17 cellular contexts compared by ENCODE assay signal in genomic region chr12:49810159-49810459, GRCh38. TPM values are rescaled to one million over a fixed set of nuclear protein-coding genes. Genes with fewer than 3 reads are reported as not detected.
DNase-seq lines count a peak whose midpoint lies in the region; ATAC-seq lines count a peak whose summit lies in the region.
"Had no signal": no experiment of that assay in that cellular context is flagged by ENCODE, and none has a peak within 500 bp of the region (broad histone marks: within the 10 kb centered on the region; RNA-seq: fewer than 3 reads in every experiment).

No MANE protein-coding gene starts in this region.

- DNase-seq in globus pallidus (ENCODE audit: low spot score) = peak; percentile 71
- peak in 16 of 49 donors; percentile 11 to 51 (median 28) for DNase-seq in substantia nigra (lab: John Stamatoyannopoulos, UW)
- no peak for DNase-seq in activated CD8-positive, alpha-beta memory T cell treated with anti-CD3 and anti-CD28 coated beads, Interleukin-2, amount 10 ng/mL, durations not matched to agents 7 days and 5 days
- no peak for DNase-seq in activated CD4-positive, alpha-beta memory T cell treated with anti-CD3 and anti-CD28 coated beads, Interleukin-2, amount 10 ng/mL, durations not matched to agents 7 days and 5 days
- no peak for DNase-seq in NCI-H1092 (lab: John Stamatoyannopoulos, UW)
- DNase-seq: activated CD4-positive, alpha-beta T cell treated with anti-CD3 and anti-CD28 coated beads, Interleukin-2, amount 10 ng/mL, durations not matched to agents 24 days and 14 days; activated T-cell treated with anti-CD3 and anti-CD28 coated beads, Interleukin-2, amount 50 U/mL, for 72 hours; adrenal gland; BE2C; KBM-7; kidney; NCI-H1417 treated with DMSO at 0.1 percent for 48 hours had no signal

- no peaks in the 10 kb centered on the region for H3K9me3 Mint-ChIP-seq in activated CD8-positive, alpha-beta memory T cell treated with anti-CD3 and anti-CD28 coated beads, Interleukin-2, amount 10 ng/mL, durations not matched to agents 7 days and 5 days (ENCODE audit: low read depth)
- H3K9me3 Mint-ChIP-seq in activated CD4-positive, alpha-beta memory T cell treated with anti-CD3 and anti-CD28 coated beads, Interleukin-2, amount 10 ng/mL, durations not matched to agents 7 days and 5 days = no peaks in the 10 kb centered on the region
- H3K9me3 Mint-ChIP-seq: activated CD4-positive, alpha-beta T cell treated with anti-CD3 and anti-CD28 coated beads, Interleukin-2, amount 10 ng/mL, durations not matched to agents 24 days and 14 days; activated T-cell treated with anti-CD3 and anti-CD28 coated beads, Interleukin-2, amount 50 U/mL, for 72 hours; dendritic cell treated with granulocyte-macrophage colony-stimulating factor and Interleukin-4, amounts not matched to agents 40 ng/mL and 50 ng/mL, for 4 days; T-helper 2 cell treated with Interferon-gamma antibody and Interleukin-4, amounts not matched to agents 5 μg/mL and 100 μg/mL, for 36 hours had no signal

- no peak overlapping the region for H3K27ac Mint-ChIP-seq in activated CD8-positive, alpha-beta memory T cell treated with anti-CD3 and anti-CD28 coated beads, Interleukin-2, amount 10 ng/mL, durations not matched to agents 7 days and 5 days
- H3K27ac Mint-ChIP-seq in activated CD4-positive, alpha-beta memory T cell treated with anti-CD3 and anti-CD28 coated beads, Interleukin-2, amount 10 ng/mL, durations not matched to agents 7 days and 5 days = no peak overlapping the region
- H3K27ac Mint-ChIP-seq: activated CD4-positive, alpha-beta T cell treated with anti-CD3 and anti-CD28 coated beads, Interleukin-2, amount 10 ng/mL, durations not matched to agents 24 days and 14 days; activated T-cell treated with anti-CD3 and anti-CD28 coated beads, Interleukin-2, amount 50 U/mL, for 72 hours; dendritic cell treated with granulocyte-macrophage colony-stimulating factor and Interleukin-4, amounts not matched to agents 40 ng/mL and 50 ng/mL, for 4 days; T-helper 2 cell treated with Interferon-gamma antibody and Interleukin-4, amounts not matched to agents 5 μg/mL and 100 μg/mL, for 36 hours had no signal

- H3K9me3 ChIP-seq in HUES64 (ENCODE audit: insufficient read depth, low read depth, low read length) (no peaks in the 10 kb centered on the region), mesodermal cell (ENCODE audit: control insufficient read depth, low read length) (no peaks in the 10 kb centered on the region)
- H3K9me3 ChIP-seq: adrenal gland, BE2C had no signal

- no peaks in the 10 kb centered on the region for H3K27me3 Mint-ChIP-seq in activated CD8-positive, alpha-beta memory T cell treated with anti-CD3 and anti-CD28 coated beads, Interleukin-2, amount 10 ng/mL, durations not matched to agents 7 days and 5 days
- no peaks in the 10 kb centered on the region for H3K27me3 Mint-ChIP-seq in activated CD4-positive, alpha-beta memory T cell treated with anti-CD3 and anti-CD28 coated beads, Interleukin-2, amount 10 ng/mL, durations not matched to agents 7 days and 5 days
- H3K27me3 Mint-ChIP-seq: activated CD4-positive, alpha-beta T cell treated with anti-CD3 and anti-CD28 coated beads, Interleukin-2, amount 10 ng/mL, durations not matched to agents 24 days and 14 days; dendritic cell treated with granulocyte-macrophage colony-stimulating factor and Interleukin-4, amounts not matched to agents 40 ng/mL and 50 ng/mL, for 4 days had no signal

- POLR2A ChIA-PET in activated CD4-positive, alpha-beta memory T cell treated with anti-CD3 and anti-CD28 coated beads, Interleukin-2, amount 10 ng/mL, durations not matched to agents 7 days and 5 days (lab: Charles Lee) = no interaction called here

- H3K4me3 Mint-ChIP-seq in activated CD8-positive, alpha-beta memory T cell treated with anti-CD3 and anti-CD28 coated beads, Interleukin-2, amount 10 ng/mL, durations not matched to agents 7 days and 5 days = no peak overlapping the region
- no peak overlapping the region for H3K4me3 Mint-ChIP-seq in activated CD4-positive, alpha-beta memory T cell treated with anti-CD3 and anti-CD28 coated beads, Interleukin-2, amount 10 ng/mL, durations not matched to agents 7 days and 5 days
- H3K4me3 Mint-ChIP-seq: activated CD4-positive, alpha-beta T cell treated with anti-CD3 and anti-CD28 coated beads, Interleukin-2, amount 10 ng/mL, durations not matched to agents 24 days and 14 days; activated T-cell treated with anti-CD3 and anti-CD28 coated beads, Interleukin-2, amount 50 U/mL, for 72 hours; dendritic cell treated with granulocyte-macrophage colony-stimulating factor and Interleukin-4, amounts not matched to agents 40 ng/mL and 50 ng/mL, for 4 days; T-helper 2 cell treated with Interferon-gamma antibody and Interleukin-4, amounts not matched to agents 5 μg/mL and 100 μg/mL, for 36 hours had no signal

- CTCF ChIA-PET in activated CD8-positive, alpha-beta memory T cell treated with anti-CD3 and anti-CD28 coated beads, Interleukin-2, amount 10 ng/mL, durations not matched to agents 7 days and 5 days (lab: Charles Lee) = interaction anchor here (1.2 to 1.9 kb wide), 4 partner anchors 9 to 19 kb away, joined by 3 to 6 read pairs (median 4); no protein-coding TSS in a partner anchor
- CTCF ChIA-PET in activated CD4-positive, alpha-beta memory T cell treated with anti-CD3 and anti-CD28 coated beads, Interleukin-2, amount 10 ng/mL, durations not matched to agents 7 days and 5 days (lab: Charles Lee) = interaction anchor here (1.4 kb wide), 1 partner anchor 69 kb away, joined by 5 read pairs; the partner anchor contains the start of gene TMBIM6

- H3K36me3 Mint-ChIP-seq in activated CD8-positive, alpha-beta memory T cell treated with anti-CD3 and anti-CD28 coated beads, Interleukin-2, amount 10 ng/mL, durations not matched to agents 7 days and 5 days = no peaks in the 10 kb centered on the region
- H3K36me3 Mint-ChIP-seq in activated CD4-positive, alpha-beta memory T cell treated with anti-CD3 and anti-CD28 coated beads, Interleukin-2, amount 10 ng/mL, durations not matched to agents 7 days and 5 days (ENCODE audit: low read depth) = no peaks in the 10 kb centered on the region

- 72% methylated on average over 8 of the region's 9 CpGs for WGBS in HUES64
- WGBS in mesodermal cell (ENCODE audit: insufficient coverage in 2 of 2), 2 experiments = 66 to 75% methylated on average over 7 to 8 of the region's 9 CpGs

- ATAC-seq in activated CD8-positive, alpha-beta memory T cell treated with anti-CD3 and anti-CD28 coated beads, Interleukin-2, amount 10 ng/mL, durations not matched to agents 7 days and 5 days = no peak
- no peak for ATAC-seq in HG02973 (IDR thresholded peaks at IDR 0.05; ENCODE audit: unreplicated experiment)
- ATAC-seq: activated T-cell treated with anti-CD3 and anti-CD28 coated beads, Interleukin-2, amount 50 U/mL, for 72 hours had no signal

- H3K27ac ChIP-seq in HUES64 (ENCODE audit: low read depth, low read length) = peak overlapping the region; percentile 78; the same call in 1 of the 2 replicates
- H3K27ac ChIP-seq in mesodermal cell (ENCODE audit: low read depth, low read length, severe bottlenecking) = peak overlapping the region; percentile 95
- H3K27ac ChIP-seq in substantia nigra (ENCODE audit: low read depth, low read length, poor library complexity, severe bottlenecking) = peak overlapping the region; percentile 96

- no peak overlapping the region; the same call in 1 of the 2 replicates for H3K9ac ChIP-seq in HUES64 (ENCODE audit: low read depth, low read length)

- H3K27me3 ChIP-seq in HUES64 (ENCODE audit: insufficient read depth, low read length) = no peaks in the 10 kb centered on the region
- H3K27me3 ChIP-seq: adrenal gland, BE2C had no signal

- peaks cover 32% of the 10 kb centered on the region for H3K4me1 ChIP-seq in HUES64 (ENCODE audit: insufficient read depth, low read length)
- H3K4me1 ChIP-seq in mesodermal cell (ENCODE audit: control insufficient read depth, insufficient read depth, low read length, poor library complexity, severe bottlenecking) = peaks cover 42% of the 10 kb centered on the region
- H3K4me1 ChIP-seq: BE2C had no signal

- no peak overlapping the region for H3K4me3 ChIP-seq in HUES64 (ENCODE audit: low read length)
- no peak overlapping the region for H3K4me3 ChIP-seq in mesodermal cell (ENCODE audit: extremely low read depth, insufficient read depth, low read length, poor library complexity, severe bottlenecking)
- H3K4me3 ChIP-seq: adrenal gland had no signal

- H3K4me1 Mint-ChIP-seq in activated CD8-positive, alpha-beta memory T cell treated with anti-CD3 and anti-CD28 coated beads, Interleukin-2, amount 10 ng/mL, durations not matched to agents 7 days and 5 days = peaks cover 7% of the 10 kb centered on the region
- no peaks in the 10 kb centered on the region for H3K4me1 Mint-ChIP-seq in activated CD4-positive, alpha-beta memory T cell treated with anti-CD3 and anti-CD28 coated beads, Interleukin-2, amount 10 ng/mL, durations not matched to agents 7 days and 5 days

- H3K36me3 ChIP-seq in HUES64 (ENCODE audit: insufficient read depth, low read length) (peaks cover 10% of the 10 kb centered on the region), mesodermal cell (ENCODE audit: control insufficient read depth, insufficient read depth, low read length) (peaks cover 52% of the 10 kb centered on the region)
- H3K36me3 ChIP-seq: BE2C had no signal

RNA-seq across cellular contexts. Expression of gene NCKAP5L, which starts 18.1 kb away (rescaled TPM):
- 17.9 TPM for polyA plus RNA-seq in HUES64 (2013, experiment 1 of 2)
- polyA plus RNA-seq in HUES64 (2013, experiment 2 of 2) = 19.1 TPM
- 32.2 TPM for polyA plus RNA-seq in mesodermal cell (2013, experiment 1 of 2)
- 26.3 TPM for polyA plus RNA-seq in mesodermal cell (2013, experiment 2 of 2)
- total RNA-seq in activated CD8-positive, alpha-beta memory T cell treated with anti-CD3 and anti-CD28 coated beads, Interleukin-2, amount 10 ng/mL, durations not matched to agents 7 days and 5 days = 1 to 10 TPM; 1.1 to 1.4 TPM
- total RNA-seq in activated CD4-positive, alpha-beta memory T cell treated with anti-CD3 and anti-CD28 coated beads, Interleukin-2, amount 10 ng/mL, durations not matched to agents 7 days and 5 days = 1 to 10 TPM; 1.1 to 1.2 TPM

RNA-seq across cellular contexts. Expression of gene BCDIN3D, which starts 32.8 kb away (rescaled TPM):
- 2.4 TPM for polyA plus RNA-seq in HUES64 (2013, experiment 1 of 2)
- polyA plus RNA-seq in HUES64 (2013, experiment 2 of 2) = 1.8 TPM
- polyA plus RNA-seq in mesodermal cell (2013, experiment 1 of 2) = 3.7 TPM
- polyA plus RNA-seq in mesodermal cell (2013, experiment 2 of 2) = 2.8 TPM
- total RNA-seq in activated CD8-positive, alpha-beta memory T cell treated with anti-CD3 and anti-CD28 coated beads, Interleukin-2, amount 10 ng/mL, durations not matched to agents 7 days and 5 days = 1 to 10 TPM; 8.2 to 8.3 TPM
- total RNA-seq in activated CD4-positive, alpha-beta memory T cell treated with anti-CD3 and anti-CD28 coated beads, Interleukin-2, amount 10 ng/mL, durations not matched to agents 7 days and 5 days = 1 to 10 TPM; 8.9 to 9.9 TPM
